In genomic region chr15:60326824-60327654, GRCh38 we compare ENCODE assay signal across 8 cellular contexts.
DNase-seq lines count a peak whose midpoint lies in the region; ATAC-seq, FAIRE-seq and TF ChIP-seq lines count a peak whose summit lies in the region.

No MANE protein-coding gene starts in this region.

- CTCF ChIA-PET in AG04450 (lab: Charles Lee): interaction anchor here (0.5 to 5.0 kb wide), 66 partner anchors 9 to 797 kb away, joined by 3 to 178 read pairs (median 5); partner anchors contain the start of gene ICE2

- peak; percentile 20 for DNase-seq in AG04450 (ENCODE audit: low read depth, low spot score)
- peak; percentile 51 for DNase-seq in NCI-H1694 treated with DMSO at 0.1 percent for 48 hours (lab: John Stamatoyannopoulos, UW)
- peak in 1 of 2 donors; percentile 77 for DNase-seq in foreskin fibroblast
- DNase-seq in renal cortical epithelial cell (ENCODE audit: low read depth): peak; percentile 55
- no peak for DNase-seq in GM19238 (ENCODE audit: insufficient read length, low spot score)

- POLR2A ChIA-PET in AG04450 (lab: Yijun Ruan, JAX): no interaction called here

- ATAC-seq in HG03521 (IDR thresholded peaks at IDR 0.05; ENCODE audit: unreplicated experiment): no peak

- peak; percentile 94 for FAIRE-seq in G401.6 (lab: Jason Lieb, UNC)

- peaks cover 32% of the 10 kb centered on the region for H3K27me3 ChIP-seq in AG04450 (ENCODE audit: control insufficient read depth, insufficient read depth, low read length)

- no peak overlapping the region for H3K4me3 ChIP-seq in AG04450 (ENCODE audit: low read depth, low read length)
- H3K4me3 ChIP-seq in foreskin fibroblast (ENCODE audit: low read depth in 1 of 2, low read length in 2 of 2): no peak overlapping the region

- H3K27ac ChIP-seq in AG04450 (ENCODE audit: low read depth, low read length): no peak overlapping the region
- H3K27ac ChIP-seq in VCaP: no peak overlapping the region

- TF ChIP-seq CTCF in AG04450 (IDR thresholded peaks at IDR 0.05; ENCODE audit: low read depth, low read length) (peak; percentile 88), VCaP (conservative IDR thresholded peaks at IDR 0.05) (peak; percentile 88), foreskin fibroblast (IDR thresholded peaks at IDR 0.05; ENCODE audit: low read depth, low read length) (peak; percentile 69)

- no peaks in the 10 kb centered on the region for H3K9me3 ChIP-seq in AG04450 (ENCODE audit: control insufficient read depth, insufficient read depth, low read length)
